17 cellular contexts compared by ENCODE assay signal in genomic region chr3:46607603-46608028, GRCh38. TPM values are rescaled to one million over a fixed set of nuclear protein-coding genes. Genes with fewer than 3 reads are reported as not detected.
DNase-seq lines count a peak whose midpoint lies in the region; ATAC-seq, FAIRE-seq and TF ChIP-seq lines count a peak whose summit lies in the region.
"Had no signal": no experiment of that assay in that cellular context is flagged by ENCODE, and none has a peak within 500 bp of the region (broad histone marks: within the 10 kb centered on the region; RNA-seq: fewer than 3 reads in every experiment).

No MANE protein-coding gene starts in this region.

- H3K27me3 Mint-ChIP-seq in nephron progenitor cell (ENCODE audit: low read depth, poor library complexity) = peaks cover 10% of the 10 kb centered on the region

- peaks cover 56% of the 10 kb centered on the region for H3K4me1 Mint-ChIP-seq in nephron progenitor cell

- H3K4me3 ChIP-seq in cardiac fibroblast (replicated peaks in 1 of 2; ENCODE audit: low read depth in 2 of 2, low read length in 2 of 2) = no peak overlapping the region
- H3K4me3 ChIP-seq: ascending aorta had no signal

- FAIRE-seq in RCC 7860 (lab: Jason Lieb, UNC) = no peak

- no peak overlapping the region for H3K4me3 Mint-ChIP-seq in nephron progenitor cell
- H3K4me3 Mint-ChIP-seq: T-helper 1 cell treated with Interleukin-12 subunit alpha and Interleukin-12 subunit beta and Interleukin-4 antibody, amounts not matched to agents 30 μg/mL and 1 μg/mL, for 36 hours had no signal

- DNase-seq in ELF-1 (ENCODE audit: low read depth, low spot score) (peak; percentile 73), M059J (ENCODE audit: low read depth) (peak; percentile 18), cardiac fibroblast (ENCODE audit: low read depth in 2 of 2) (peak in 1 of 2 donors; percentile 10), nephron progenitor cell (no peak), RCC 7860 (ENCODE audit: low spot score) (no peak), AG20443 (ENCODE audit: low spot score) (no peak)
- no peak for DNase-seq in activated CD8-positive, alpha-beta memory T cell treated with anti-CD3 and anti-CD28 coated beads, Interleukin-2, amount 50 U/mL, for 4 hours
- DNase-seq: DMS53; NCI-H1092; NCI-H526 treated with DMSO at 0.1 percent for 48 hours; stimulated activated CD4-positive, alpha-beta T cell treated with anti-CD3 and anti-CD28 coated beads, Interleukin-2, amount 100 ng/mL, for 48 hours had no signal

- H3K9me3 Mint-ChIP-seq in nephron progenitor cell = no peaks in the 10 kb centered on the region
- H3K9me3 Mint-ChIP-seq: T-helper 1 cell treated with Interleukin-12 subunit alpha and Interleukin-12 subunit beta and Interleukin-4 antibody, amounts not matched to agents 30 μg/mL and 1 μg/mL, for 36 hours had no signal

- TF ChIP-seq CTCF in cardiac fibroblast (IDR thresholded peaks at IDR 0.05; ENCODE audit: low read depth, low read length) = peak; percentile 15
- peak; percentile 35 for TF ChIP-seq CTCF in nephron progenitor cell (IDR thresholded peaks at IDR 0.05)

- no peak for ATAC-seq in HG03520 (IDR thresholded peaks at IDR 0.05; ENCODE audit: unreplicated experiment)
- ATAC-seq: left lobe of liver had no signal

- H3K36me3 Mint-ChIP-seq in nephron progenitor cell (ENCODE audit: low read depth) = no peaks in the 10 kb centered on the region

- H3K27ac Mint-ChIP-seq in nephron progenitor cell = no peak overlapping the region
- H3K27ac Mint-ChIP-seq: T-helper 1 cell treated with Interleukin-12 subunit alpha and Interleukin-12 subunit beta and Interleukin-4 antibody, amounts not matched to agents 30 μg/mL and 1 μg/mL, for 36 hours had no signal

RNA-seq across cellular contexts. Expression of gene FAM240A, which starts 4.7 kb away (rescaled TPM):
- not detected in 2 replicates for total RNA-seq in M059J (2014; rRNA removed; shearing (Covaris generic))
- total RNA-seq: ascending aorta, fibroblast of lung, left lobe of liver, omental fat pad had no signal

RNA-seq across cellular contexts. Expression of gene LRRC2, which starts 41.5 kb away (rescaled TPM):
- 0.17 and 1.1 TPM in 2 replicates for total RNA-seq in M059J (2014; rRNA removed; shearing (Covaris generic))
- total RNA-seq: ascending aorta had no signal

Comparison
In these comparisons a context has a peak if more than half of its experiments do, and no peak if none do; other contexts are left out.
1. DNase-seq: peak in ELF-1 (single experiment) and M059J (single experiment); none in nephron progenitor cell (single experiment), RCC 7860 (single experiment), activated CD8-positive, alpha-beta memory T cell treated with anti-CD3 and anti-CD28 coated beads, Interleukin-2, amount 50 U/mL, for 4 hours (single experiment) and AG20443 (single experiment).